ENCODE assay signal across 14 cellular contexts in genomic region chr11:6626971-6627761, GRCh38. TPM values are rescaled to one million over a fixed set of nuclear protein-coding genes. Genes with fewer than 3 reads are reported as not detected.
DNase-seq lines count a peak whose midpoint lies in the region; ATAC-seq and TF ChIP-seq lines count a peak whose summit lies in the region.
"Had no signal": no experiment of that assay in that cellular context is flagged by ENCODE, and none has a peak within 500 bp of the region (broad histone marks: within the 10 kb centered on the region; RNA-seq: fewer than 3 reads in every experiment).

No MANE protein-coding gene starts in this region.

- H3K4me3 ChIP-seq in hepatocyte: no peak overlapping the region
- H3K4me3 ChIP-seq: body of pancreas, right lobe of liver, tibial artery had no signal

- peaks cover 8% of the 10 kb centered on the region for H3K27me3 ChIP-seq in hepatocyte
- H3K27me3 ChIP-seq: body of pancreas, right lobe of liver, tibial artery had no signal

- no peaks in the 10 kb centered on the region for H3K9me3 ChIP-seq in T-helper 17 cell (ENCODE audit: control insufficient read depth, low read length, poor library complexity, severe bottlenecking)
- no peaks in the 10 kb centered on the region for H3K9me3 ChIP-seq in hepatocyte (ENCODE audit: low read depth)
- H3K9me3 ChIP-seq: body of pancreas, right lobe of liver, tibial artery had no signal

- H4K20me1 ChIP-seq in hepatocyte (ENCODE audit: insufficient read depth, poor library complexity, severe bottlenecking): no peaks in the 10 kb centered on the region

- H3K4me3 Mint-ChIP-seq in T-helper 17 cell: peak overlapping the region; percentile 69
- peak overlapping the region in 1 of 2 donors; percentile 47 for H3K4me3 Mint-ChIP-seq in stimulated activated naive B cell treated with anti-CD40 and anti-IgM and Interleukin-4, amounts not matched to agents 10 μg/mL and 1 μg/mL and 100 μg/mL, for 72 hours

- no peaks in the 10 kb centered on the region for H3K9me2 ChIP-seq in hepatocyte (replicated peaks; ENCODE audit: insufficient read depth)

- H3K4me1 ChIP-seq in hepatocyte (ENCODE audit: insufficient read depth): no peaks in the 10 kb centered on the region
- H3K4me1 ChIP-seq: right lobe of liver, tibial artery had no signal

- H3K27ac ChIP-seq in hepatocyte: no peak overlapping the region
- H3K27ac ChIP-seq: body of pancreas, right lobe of liver, tibial artery had no signal

- H3K36me3 ChIP-seq in hepatocyte (replicated peaks; ENCODE audit: insufficient read depth, low read depth): no peaks in the 10 kb centered on the region
- H3K36me3 ChIP-seq: right lobe of liver had no signal

- TF ChIP-seq CTCF in hepatocyte (IDR thresholded peaks at IDR 0.05; ENCODE audit: poor library complexity): no peak

- H2AFZ ChIP-seq in hepatocyte: no peak overlapping the region

- no peak overlapping the region for H3K4me2 ChIP-seq in hepatocyte

- peak overlapping the region; percentile 69 for H3K27ac Mint-ChIP-seq in T-helper 17 cell
- H3K27ac Mint-ChIP-seq in stimulated activated naive B cell treated with anti-CD40 and anti-IgM and Interleukin-4, amounts not matched to agents 10 μg/mL and 1 μg/mL and 100 μg/mL, for 72 hours: peak overlapping the region; percentile 87

- peak; percentile 59 for DNase-seq in activated effector memory CD4-positive, alpha-beta T cell treated with anti-CD3 and anti-CD28 coated beads, Interleukin-2, amount 50 U/mL, for 16 hours
- DNase-seq in activated effector memory CD4-positive, alpha-beta T cell treated with Interleukin-2 at 50 U/mL for 16 hours: no peak
- DNase-seq in T-helper 17 cell (no peak), Right ventricle myocardium superior (peak; percentile 79), NCI-H2227 treated with DMSO at 0.1 percent for 48 hours (lab: John Stamatoyannopoulos, UW) (no peak), hepatocyte (ENCODE audit: low spot score) (no peak)
- DNase-seq in stimulated activated naive B cell treated with anti-CD40 and anti-IgM and Interleukin-4, amounts not matched to agents 10 μg/mL and 1 μg/mL and 100 μg/mL, for 72 hours: no peak
- DNase-seq in activated CD4-positive, CD25-positive, alpha-beta regulatory T cell (lab: John Stamatoyannopoulos, UW): no peak
- DNase-seq: erythroblast, NCI-H1092 treated with DMSO at 0.1 percent for 48 hours, NCI-H526 treated with DMSO at 0.1 percent for 48 hours, right lobe of liver, tibial artery had no signal

- intact Hi-C loops in Right ventricle myocardium superior (cut with DNase I): no loop called here

- H3K36me3 Mint-ChIP-seq in T-helper 17 cell (ENCODE audit: low read depth): peaks cover 4% of the 10 kb centered on the region
- H3K36me3 Mint-ChIP-seq in stimulated activated naive B cell treated with anti-CD40 and anti-IgM and Interleukin-4, amounts not matched to agents 10 μg/mL and 1 μg/mL and 100 μg/mL, for 72 hours: no peaks in the 10 kb centered on the region

- H3K27me3 Mint-ChIP-seq in T-helper 17 cell: no peaks in the 10 kb centered on the region
- no peaks in the 10 kb centered on the region for H3K27me3 Mint-ChIP-seq in stimulated activated naive B cell treated with anti-CD40 and anti-IgM and Interleukin-4, amounts not matched to agents 10 μg/mL and 1 μg/mL and 100 μg/mL, for 72 hours

- no peaks in the 10 kb centered on the region for H3K79me2 ChIP-seq in hepatocyte

- ATAC-seq in T-helper 17 cell (no peak), Right ventricle myocardium superior (ENCODE audit: poor library complexity) (peak; percentile 84)
- no peak for ATAC-seq in stimulated activated naive B cell treated with anti-CD40 and anti-IgM and Interleukin-4, amounts not matched to agents 10 μg/mL and 1 μg/mL and 100 μg/mL, for 72 hours (replicated peaks)
- ATAC-seq: body of pancreas, right lobe of liver had no signal

- peaks cover 17% of the 10 kb centered on the region for H3K4me1 Mint-ChIP-seq in T-helper 17 cell
- H3K4me1 Mint-ChIP-seq in stimulated activated naive B cell treated with anti-CD40 and anti-IgM and Interleukin-4, amounts not matched to agents 10 μg/mL and 1 μg/mL and 100 μg/mL, for 72 hours: peaks cover 14 to 27% of the 10 kb centered on the region in 2 donors

- WGBS in hepatocyte (ENCODE audit: low lambda C conversion rate, missing lambda C conversion rate): 97% methylated on average over 19 of the region's 19 CpGs

- H3K9me3 Mint-ChIP-seq in stimulated activated naive B cell treated with anti-CD40 and anti-IgM and Interleukin-4, amounts not matched to agents 10 μg/mL and 1 μg/mL and 100 μg/mL, for 72 hours: no peaks in the 10 kb centered on the region

RNA-seq across cellular contexts. Expression of gene TPP1, which starts 7.9 kb away (rescaled TPM):
- 10 to 100 TPM; 77.1 to 84.6 TPM for total RNA-seq in T-helper 17 cell
- 71.5 TPM for total RNA-seq in Right ventricle myocardium superior
- 68.4 and 105 TPM in 2 replicates for total RNA-seq in hepatocyte
- 170 and 185 TPM in 2 replicates for polyA plus RNA-seq in hepatocyte

RNA-seq across cellular contexts. Expression of gene TAF10, which starts 15.2 kb away (rescaled TPM):
- total RNA-seq in T-helper 17 cell: 100 to 1,000 TPM; 124 to 132 TPM
- total RNA-seq in Right ventricle myocardium superior: 83.6 TPM
- 29.5 and 33.3 TPM in 2 replicates for total RNA-seq in hepatocyte
- 248 and 295 TPM in 2 replicates for polyA plus RNA-seq in hepatocyte

RNA-seq across cellular contexts. Expression of gene ILK, which starts 23.6 kb away (rescaled TPM):
- total RNA-seq in T-helper 17 cell (10 to 100 TPM; 70.2 to 70.6 TPM), Right ventricle myocardium superior (191 TPM), hepatocyte (110 and 114 TPM in 2 replicates)
- 126 and 135 TPM in 2 replicates for polyA plus RNA-seq in hepatocyte

RNA-seq across cellular contexts. Expression of gene RRP8, which starts 23.8 kb away (rescaled TPM):
- total RNA-seq in T-helper 17 cell (10 to 100 TPM; 18.5 to 26.7 TPM), Right ventricle myocardium superior (19.8 TPM), hepatocyte (15.3 and 18.0 TPM in 2 replicates)
- polyA plus RNA-seq in hepatocyte: 26.1 and 27.8 TPM in 2 replicates

RNA-seq across cellular contexts. Expression of gene DCHS1, which starts 28.4 kb away (rescaled TPM):
- total RNA-seq in T-helper 17 cell: 1 to 10 TPM; 1.8 to 8.0 TPM
- total RNA-seq in Right ventricle myocardium superior: 9.6 TPM
- total RNA-seq in hepatocyte: 8.5 and 15.2 TPM in 2 replicates
- 6.3 and 8.0 TPM in 2 replicates for polyA plus RNA-seq in hepatocyte

Comparison
In these comparisons a context has a peak if more than half of its experiments do, and no peak if none do; other contexts are left out.
1. DNase-seq: peak in activated effector memory CD4-positive, alpha-beta T cell treated with anti-CD3 and anti-CD28 coated beads, Interleukin-2, amount 50 U/mL, for 16 hours (single experiment) and Right ventricle myocardium superior (single experiment); none in activated effector memory CD4-positive, alpha-beta T cell treated with Interleukin-2 at 50 U/mL for 16 hours (single experiment), T-helper 17 cell (0 of 3), stimulated activated naive B cell treated with anti-CD40 and anti-IgM and Interleukin-4, amounts not matched to agents 10 μg/mL and 1 μg/mL and 100 μg/mL, for 72 hours (single experiment), NCI-H2227 treated with DMSO at 0.1 percent for 48 hours (single experiment), hepatocyte (single experiment) and activated CD4-positive, CD25-positive, alpha-beta regulatory T cell (0 of 4).